ENCODE assay signal across 17 cellular contexts in genomic region chr14:69320581-69321365, GRCh38.
DNase-seq lines count a peak whose midpoint lies in the region; ATAC-seq and TF ChIP-seq lines count a peak whose summit lies in the region.
"Had no signal": no experiment of that assay in that cellular context is flagged by ENCODE, and none has a peak within 500 bp of the region (broad histone marks: within the 10 kb centered on the region; RNA-seq: fewer than 3 reads in every experiment).

No MANE protein-coding gene starts in this region.

- peaks cover 7% of the 10 kb centered on the region for H3K27me3 Mint-ChIP-seq in activated naive CD4-positive, alpha-beta T cell treated with anti-CD3 and anti-CD28 coated beads, Interleukin-2, amount 10 ng/mL, durations not matched to agents 7 days and 5 days
- H3K27me3 Mint-ChIP-seq in nephron progenitor cell (ENCODE audit: low read depth, poor library complexity) = peaks cover 4% of the 10 kb centered on the region
- no peaks in the 10 kb centered on the region for H3K27me3 Mint-ChIP-seq in type B pancreatic cell
- H3K27me3 Mint-ChIP-seq in T-helper 17 cell = no peaks in the 10 kb centered on the region

- no peak for TF ChIP-seq CTCF in nephron progenitor cell (IDR thresholded peaks at IDR 0.05)
- TF ChIP-seq CTCF in type B pancreatic cell (conservative IDR thresholded peaks at IDR 0.05) = no peak

- ATAC-seq in GM19324 (IDR thresholded peaks at IDR 0.05; ENCODE audit: low FRiP score, unreplicated experiment) = no peak
- no peak for ATAC-seq in T-helper 17 cell

- no peaks in the 10 kb centered on the region for H3K9me3 ChIP-seq in T-helper 17 cell (ENCODE audit: control insufficient read depth, low read length, poor library complexity, severe bottlenecking)
- H3K9me3 ChIP-seq: BLaER1, MG63 had no signal

- no peaks in the 10 kb centered on the region for H3K9me3 Mint-ChIP-seq in activated naive CD4-positive, alpha-beta T cell treated with anti-CD3 and anti-CD28 coated beads, Interleukin-2, amount 10 ng/mL, durations not matched to agents 7 days and 5 days
- H3K9me3 Mint-ChIP-seq in nephron progenitor cell (no peaks in the 10 kb centered on the region), type B pancreatic cell (no peaks in the 10 kb centered on the region)
- H3K9me3 Mint-ChIP-seq: CD8-positive, alpha-beta memory T cell had no signal

- no peaks in the 10 kb centered on the region for H3K36me3 Mint-ChIP-seq in activated naive CD4-positive, alpha-beta T cell treated with anti-CD3 and anti-CD28 coated beads, Interleukin-2, amount 10 ng/mL, durations not matched to agents 7 days and 5 days
- no peaks in the 10 kb centered on the region for H3K36me3 Mint-ChIP-seq in nephron progenitor cell (ENCODE audit: low read depth)
- no peaks in the 10 kb centered on the region for H3K36me3 Mint-ChIP-seq in type B pancreatic cell
- H3K36me3 Mint-ChIP-seq in T-helper 17 cell (ENCODE audit: low read depth) = no peaks in the 10 kb centered on the region
- H3K36me3 Mint-ChIP-seq: CD8-positive, alpha-beta memory T cell had no signal

- peak; percentile 5 for DNase-seq in activated naive CD4-positive, alpha-beta T cell treated with anti-CD3 and anti-CD28 coated beads, Interleukin-2, amount 10 ng/mL, durations not matched to agents 7 days and 5 days
- DNase-seq in activated naive CD4-positive, alpha-beta T cell treated with anti-CD3 and anti-CD28 coated beads, Interleukin-2, amount 50 U/mL, for 16 hours = no peak
- peak; percentile 3 for DNase-seq in activated CD8-positive, alpha-beta memory T cell treated with anti-CD3 and anti-CD28 coated beads, Interleukin-2, amount 50 U/mL, for 4 hours
- DNase-seq in nephron progenitor cell = no peak
- peak; percentile 54 for DNase-seq in type B pancreatic cell (ENCODE audit: extremely low spot score, unreplicated experiment)
- DNase-seq in GOT3 (lab: John Stamatoyannopoulos, UW) = no peak
- DNase-seq in T-helper 17 cell = no peak
- DNase-seq: 8988T; CD8-positive, alpha-beta memory T cell; MG63; NCI-H1092 treated with DMSO at 0.1 percent for 48 hours; NCI-H1694; NCI-H2107; NCI-H748 treated with DMSO at 0.1 percent for 48 hours; PC-9 had no signal

- H3K4me1 Mint-ChIP-seq in activated naive CD4-positive, alpha-beta T cell treated with anti-CD3 and anti-CD28 coated beads, Interleukin-2, amount 10 ng/mL, durations not matched to agents 7 days and 5 days = no peaks in the 10 kb centered on the region
- H3K4me1 Mint-ChIP-seq in nephron progenitor cell = peaks cover 32% of the 10 kb centered on the region
- peaks cover 7% of the 10 kb centered on the region for H3K4me1 Mint-ChIP-seq in type B pancreatic cell (ENCODE audit: unreplicated experiment)
- no peaks in the 10 kb centered on the region for H3K4me1 Mint-ChIP-seq in T-helper 17 cell
- H3K4me1 Mint-ChIP-seq: CD8-positive, alpha-beta memory T cell had no signal

- no peak overlapping the region for H3K4me3 Mint-ChIP-seq in activated naive CD4-positive, alpha-beta T cell treated with anti-CD3 and anti-CD28 coated beads, Interleukin-2, amount 10 ng/mL, durations not matched to agents 7 days and 5 days
- H3K4me3 Mint-ChIP-seq in nephron progenitor cell (no peak overlapping the region), type B pancreatic cell (no peak overlapping the region), T-helper 17 cell (no peak overlapping the region)
- H3K4me3 Mint-ChIP-seq: CD8-positive, alpha-beta memory T cell had no signal

- H3K27ac Mint-ChIP-seq in activated naive CD4-positive, alpha-beta T cell treated with anti-CD3 and anti-CD28 coated beads, Interleukin-2, amount 10 ng/mL, durations not matched to agents 7 days and 5 days = no peak overlapping the region
- H3K27ac Mint-ChIP-seq in nephron progenitor cell (peak overlapping the region; percentile 52), type B pancreatic cell (no peak overlapping the region), T-helper 17 cell (no peak overlapping the region)
- H3K27ac Mint-ChIP-seq: CD8-positive, alpha-beta memory T cell had no signal

- CTCF ChIA-PET in activated naive CD4-positive, alpha-beta T cell treated with anti-CD3 and anti-CD28 coated beads, Interleukin-2, amount 10 ng/mL, durations not matched to agents 7 days and 5 days (lab: Charles Lee) = no interaction called here

Comparison
In these comparisons a context has a peak if more than half of its experiments do, and no peak if none do; other contexts are left out.
1. DNase-seq: peak in activated naive CD4-positive, alpha-beta T cell treated with anti-CD3 and anti-CD28 coated beads, Interleukin-2, amount 10 ng/mL, durations not matched to agents 7 days and 5 days (single experiment), activated CD8-positive, alpha-beta memory T cell treated with anti-CD3 and anti-CD28 coated beads, Interleukin-2, amount 50 U/mL, for 4 hours (single experiment) and type B pancreatic cell (single experiment); none in activated naive CD4-positive, alpha-beta T cell treated with anti-CD3 and anti-CD28 coated beads, Interleukin-2, amount 50 U/mL, for 16 hours (single experiment), nephron progenitor cell (single experiment), GOT3 (single experiment) and T-helper 17 cell (0 of 3).